8 cellular contexts compared by ENCODE assay signal in the genomic region with DNA sequence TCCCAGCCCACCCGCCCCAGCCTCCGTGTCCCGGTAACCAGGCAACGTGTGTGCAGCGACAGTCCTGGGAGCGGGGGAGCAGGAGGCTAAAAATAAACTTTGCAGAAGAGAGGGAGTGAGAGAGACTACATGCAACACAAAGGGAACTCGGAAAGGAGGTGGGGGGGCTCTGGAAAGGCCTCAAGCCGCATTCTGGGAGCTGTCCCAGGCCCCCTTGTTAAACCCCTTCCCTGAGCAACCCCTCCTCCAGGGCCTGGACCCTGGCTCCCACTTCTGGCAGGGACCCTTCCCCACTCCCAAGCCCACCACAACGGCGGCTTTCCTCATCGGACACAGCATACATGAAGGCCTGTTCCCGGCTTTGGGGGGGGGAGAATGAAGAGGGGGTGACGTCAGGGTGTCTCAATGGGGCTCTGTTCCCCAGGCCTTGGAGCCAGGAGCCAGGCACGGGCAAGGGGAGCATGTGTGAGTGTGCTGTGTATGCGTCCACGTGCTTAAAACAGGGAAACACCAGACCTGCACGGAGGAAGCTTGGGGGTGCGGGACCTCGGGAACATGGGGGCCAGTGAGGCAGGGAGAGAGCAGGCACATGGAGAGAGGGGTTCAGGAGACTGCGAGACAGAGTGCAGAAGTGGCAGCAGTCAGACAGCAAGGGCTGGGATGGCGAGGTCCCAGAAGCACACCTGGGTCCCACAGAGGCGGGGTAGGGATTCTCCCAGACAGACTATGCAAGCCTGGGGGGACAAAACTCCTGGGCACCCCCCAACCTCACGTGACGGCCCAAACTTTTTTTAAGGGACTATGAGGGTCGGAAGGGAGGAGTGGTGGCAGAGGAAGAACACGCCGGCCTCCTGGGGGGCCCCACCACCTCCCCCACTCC. TPM values are rescaled to one million over a fixed set of nuclear protein-coding genes. Genes with fewer than 3 reads are reported as not detected.
DNase-seq lines count a peak whose midpoint lies in the region; ATAC-seq and TF ChIP-seq lines count a peak whose summit lies in the region.

No MANE protein-coding gene starts in this region.

- ATAC-seq in left lung (peak; percentile 1), GM19035 (IDR thresholded peaks at IDR 0.05; ENCODE audit: unreplicated experiment) (no peak), HG03457 (IDR thresholded peaks at IDR 0.05; ENCODE audit: unreplicated experiment) (no peak)

- no peaks in the 10 kb centered on the region for H3K9me3 Mint-ChIP-seq in chondrocyte (ENCODE audit: low read depth)

- no peak for TF ChIP-seq CTCF in chondrocyte (IDR thresholded peaks at IDR 0.05)
- TF ChIP-seq CTCF in left lung (IDR thresholded peaks at IDR 0.05) = no peak
- TF ChIP-seq CTCF in stomach (IDR thresholded peaks at IDR 0.05) = no peak

- peak overlapping the region; percentile 75 for H3K4me3 ChIP-seq in NT2/D1 (ENCODE audit: insufficient read length, low read depth)
- peak overlapping the region; percentile 98 to 100 for H3K4me3 ChIP-seq in left lung
- H3K4me3 ChIP-seq in stomach = peak overlapping the region; percentile 91 to 97 (median 92)

- no peaks in the 10 kb centered on the region for H3K27me3 Mint-ChIP-seq in chondrocyte (ENCODE audit: low read depth)

- peak overlapping the region; percentile 95 to 98 for H3K27ac ChIP-seq in left lung
- H3K27ac ChIP-seq in stomach = peak overlapping the region; percentile 99 to 100 (median 99)

- H3K27me3 ChIP-seq in NT2/D1 (ENCODE audit: insufficient read depth, insufficient read length) (peaks cover 11% of the 10 kb centered on the region), left lung (peaks cover 0 to 19% of the 10 kb centered on the region in 2 donors), stomach (no peaks in the 10 kb centered on the region)

- intact Hi-C loops in left lung (cut with DNase I) (loop anchor here in 1 of 2 donors (5.0 kb wide), 1 partner anchor 35 kb away; no protein-coding TSS in a partner anchor), stomach (cut with DNase I; ENCODE audit: low total_unique reads) (no loop called here)

- DNase-seq in EH (ENCODE audit: low read depth) (peak; percentile 65), NT2/D1 (ENCODE audit: low read depth, low spot score) (no peak), chondrocyte (ENCODE audit: low spot score) (no peak), left lung (peak in 1 of 2 donors; percentile 60), stomach (no peak), NCI-H82 treated with DMSO at 0.1 percent for 48 hours (lab: John Stamatoyannopoulos, UW; ENCODE audit: unreplicated experiment) (no peak)

- no peak for TF ChIP-seq POLR2A in stomach (IDR thresholded peaks at IDR 0.05)

- H3K4me1 Mint-ChIP-seq in chondrocyte (ENCODE audit: low read depth) = peaks cover 43% of the 10 kb centered on the region

- peak overlapping the region; percentile 92 for H3K9ac ChIP-seq in NT2/D1 (ENCODE audit: insufficient read length, low read depth)

- WGBS in stomach, 5 donors = 3 to 11% (median 7%) methylated on average over 27 of the region's 27 CpGs

- peaks cover 27% of the 10 kb centered on the region for H3K4me1 ChIP-seq in NT2/D1 (ENCODE audit: insufficient read depth, insufficient read length)
- peaks cover 24 to 51% of the 10 kb centered on the region in 2 donors for H3K4me1 ChIP-seq in left lung
- peaks cover 34 to 72% (median 57%) of the 10 kb centered on the region in 4 donors for H3K4me1 ChIP-seq in stomach

- H3K36me3 Mint-ChIP-seq in chondrocyte (ENCODE audit: low read depth) = peaks cover 4% of the 10 kb centered on the region

- H3K36me3 ChIP-seq in NT2/D1 (ENCODE audit: insufficient read depth, insufficient read length, low read length) (peaks cover 33% of the 10 kb centered on the region), left lung (peaks cover 0 to 23% of the 10 kb centered on the region in 2 donors), stomach (peaks cover 17 to 27% (median 26%) of the 10 kb centered on the region in 4 donors)

- no peaks in the 10 kb centered on the region for H3K9me3 ChIP-seq in NT2/D1 (ENCODE audit: insufficient read depth, low read length)
- no peaks in the 10 kb centered on the region for H3K9me3 ChIP-seq in left lung
- H3K9me3 ChIP-seq in stomach = no peaks in the 10 kb centered on the region

- TF ChIP-seq EP300 in stomach (IDR thresholded peaks at IDR 0.05) = no peak

- H3K4me3 Mint-ChIP-seq in chondrocyte (ENCODE audit: unreplicated experiment) = peak overlapping the region; percentile 97

- peak overlapping the region; percentile 99 for H3K27ac Mint-ChIP-seq in chondrocyte (ENCODE audit: unreplicated experiment)

RNA-seq across cellular contexts. Expression of a gene that starts 2.3 kb away (rescaled TPM):
- 64.5 to 74.6 TPM (median 71.7 TPM) in 3 replicates for total RNA-seq in chondrocyte
- total RNA-seq in left lung = 10 to 100 TPM; 47.0 to 55.0 TPM
- 100 to 1,000 TPM in 1 of 5 donors, 10 to 100 TPM in 4; 11.6 to 118 (median 40.6) TPM for total RNA-seq in stomach
- polyA plus RNA-seq in stomach = 10 to 100 TPM; 12.9 to 36.5 (median 16.3) TPM

RNA-seq across cellular contexts. Expression of a gene that starts 10.2 kb away (rescaled TPM):
- total RNA-seq in chondrocyte = 38.9 to 43.6 TPM (median 42.0 TPM) in 3 replicates
- total RNA-seq in left lung = 10 to 100 TPM; 33.4 to 40.3 TPM
- 10 to 100 TPM in 4 of 5 donors, 1 to 10 TPM in 1; 5.8 to 77.2 (median 22.6) TPM for total RNA-seq in stomach
- polyA plus RNA-seq in stomach = 10 to 100 TPM; 25.5 to 40.8 (median 35.0) TPM

RNA-seq across cellular contexts. Expression of a gene that starts 16.4 kb away (rescaled TPM):
- total RNA-seq in chondrocyte (83.6 to 101 TPM (median 86.3 TPM) in 3 replicates), left lung (10 to 100 TPM; 59.8 to 76.1 TPM), stomach (10 to 100 TPM; 19.8 to 60.3 (median 39.1) TPM)
- 10 to 100 TPM; 15.4 to 31.8 (median 21.5) TPM for polyA plus RNA-seq in stomach

RNA-seq across cellular contexts. Expression of a gene that starts 32.5 kb away (rescaled TPM):
- total RNA-seq in chondrocyte (14.9 to 17.2 TPM (median 16.6 TPM) in 3 replicates), left lung (10 to 100 TPM; 11.5 to 12.7 TPM), stomach (10 to 100 TPM in 2 of 5 donors, 1 to 10 TPM in 3; 4.7 to 12.0 (median 6.8) TPM)
- 1 to 10 TPM; 2.4 to 3.7 (median 3.2) TPM for polyA plus RNA-seq in stomach

RNA-seq across cellular contexts. Expression of a gene that starts 35.1 kb away (rescaled TPM):
- total RNA-seq in chondrocyte = 15.5 to 19.9 TPM (median 18.7 TPM) in 3 replicates
- total RNA-seq in left lung = 10 to 100 TPM; 22.7 to 34.8 TPM
- 100 to 1,000 TPM in 1 of 5 donors, 10 to 100 TPM in 4; 16.7 to 195 (median 43.8) TPM for total RNA-seq in stomach
- 10 to 100 TPM; 20.8 to 35.9 (median 22.0) TPM for polyA plus RNA-seq in stomach
